In the genomic region with DNA sequence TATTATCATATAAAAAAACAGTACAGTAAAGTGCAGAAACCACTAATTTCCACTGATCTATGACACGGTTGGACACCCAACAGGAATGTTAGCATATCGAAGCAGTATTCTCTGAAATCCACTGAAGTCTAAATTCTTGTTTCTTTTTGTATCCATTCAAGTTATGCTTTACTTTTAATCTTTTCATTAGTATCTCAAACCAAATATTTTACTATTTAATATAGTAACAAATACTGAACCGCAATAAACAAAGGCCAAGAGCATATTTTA, we compare ENCODE assay signal across 26 cellular contexts. TPM values are rescaled to one million over a fixed set of nuclear protein-coding genes. Genes with fewer than 3 reads are reported as not detected.
DNase-seq lines count a peak whose midpoint lies in the region; ATAC-seq and TF ChIP-seq lines count a peak whose summit lies in the region.
"Had no signal": no experiment of that assay in that cellular context is flagged by ENCODE, and none has a peak within 500 bp of the region (broad histone marks: within the 10 kb centered on the region; RNA-seq: fewer than 3 reads in every experiment).

No MANE protein-coding gene starts in this region.

- peaks cover 72% of the 10 kb centered on the region for H3K4me1 Mint-ChIP-seq in HFFc6 (ENCODE audit: low read depth)
- H3K4me1 Mint-ChIP-seq: activated CD4-positive, alpha-beta memory T cell treated with anti-CD3 and anti-CD28 coated beads, Interleukin-2, amount 10 ng/mL, durations not matched to agents 7 days and 5 days; neural crest cell had no signal

- H3K4me2 ChIP-seq in mesenchymal stem cell (ENCODE audit: low read length, poor library complexity, severe bottlenecking) = no peak overlapping the region

- peak overlapping the region; percentile 64 for H3K4me3 Mint-ChIP-seq in HFFc6
- H3K4me3 Mint-ChIP-seq: activated B cell treated with CpG ODN at 0.5 μM for 24 hours; activated CD4-positive, alpha-beta memory T cell treated with anti-CD3 and anti-CD28 coated beads, Interleukin-2, amount 10 ng/mL, durations not matched to agents 7 days and 5 days; effector memory CD8-positive, alpha-beta T cell; neural crest cell had no signal

- POLR2A ChIA-PET in A673 (lab: Charles Lee; ENCODE audit: low non-redundant PET) = no interaction called here

- H3K9ac ChIP-seq in adipocyte (ENCODE audit: low read length) = peak overlapping the region; percentile 2
- peak overlapping the region; percentile 76 for H3K9ac ChIP-seq in mesenchymal stem cell (ENCODE audit: low read length)
- H3K9ac ChIP-seq: BLaER1 treated with 17β-estradiol and CSF1 and Interleukin-3, amounts not matched to agents 10 nM and 100 nM had no signal

- no peak overlapping the region for H3K4ac ChIP-seq in mesenchymal stem cell (ENCODE audit: low read depth in 1 of 2, low read length in 2 of 2)

- no peak overlapping the region for H2BK120ac ChIP-seq in mesenchymal stem cell (ENCODE audit: low read depth, low read length)

- ATAC-seq in HG02884 (IDR thresholded peaks at IDR 0.05; ENCODE audit: unreplicated experiment) = no peak
- ATAC-seq: effector memory CD8-positive, alpha-beta T cell; esophagus mucosa; gastroesophageal sphincter; mucosa of descending colon; Right ventricle myocardium inferior; sciatic nerve had no signal

- TF ChIP-seq CTCF in 22Rv1 (IDR thresholded peaks at IDR 0.05) = no peak
- no peak for TF ChIP-seq CTCF in HFFc6 (IDR thresholded peaks at IDR 0.05)
- TF ChIP-seq CTCF in A673 (conservative IDR thresholded peaks at IDR 0.05; ENCODE audit: low read depth, low read length) = no peak

- no peak overlapping the region for H2AK5ac ChIP-seq in mesenchymal stem cell (ENCODE audit: low read length, severe bottlenecking)

- no peak overlapping the region for H2AFZ ChIP-seq in mesenchymal stem cell (ENCODE audit: low read depth, low read length)

- no peaks in the 10 kb centered on the region; the same call in 1 of the 2 replicates for H3K27me3 Mint-ChIP-seq in HFFc6 (ENCODE audit: insufficient read depth)
- H3K27me3 Mint-ChIP-seq: activated B cell treated with CpG ODN at 0.5 μM for 24 hours; activated CD4-positive, alpha-beta memory T cell treated with anti-CD3 and anti-CD28 coated beads, Interleukin-2, amount 10 ng/mL, durations not matched to agents 7 days and 5 days; effector memory CD8-positive, alpha-beta T cell had no signal

- H3K36me3 ChIP-seq in adipocyte (ENCODE audit: control insufficient read depth, insufficient read depth, low read length, severe bottlenecking) (peaks cover 12% of the 10 kb centered on the region), mesenchymal stem cell (ENCODE audit: control insufficient read depth in 1 of 2, insufficient read depth in 2 of 2, low read depth in 1 of 2, low read length in 2 of 2) (peaks cover 4 to 16% of the 10 kb centered on the region in 2 experiments), A673 (ENCODE audit: insufficient read depth, low read length, poor library complexity, severe bottlenecking) (no peaks in the 10 kb centered on the region)
- H3K36me3 ChIP-seq: gastroesophageal sphincter had no signal

- H3K27me3 ChIP-seq in adipocyte (replicated peaks; ENCODE audit: control insufficient read depth, insufficient read depth, low read length) (no peaks in the 10 kb centered on the region), mesenchymal stem cell (ENCODE audit: control insufficient read depth in 1 of 2, insufficient read depth in 1 of 2, low read length in 2 of 2) (no peaks in the 10 kb centered on the region), A673 (replicated peaks; ENCODE audit: insufficient read depth, low read depth, low read length, poor library complexity) (no peaks in the 10 kb centered on the region)
- H3K27me3 ChIP-seq: BLaER1 treated with 17β-estradiol and CSF1 and Interleukin-3, amounts not matched to agents 10 nM and 100 nM; brain microvascular endothelial cell; gastroesophageal sphincter had no signal

- no peak overlapping the region for H3K14ac ChIP-seq in mesenchymal stem cell (ENCODE audit: low read length in 2 of 2)

- BruUV-seq in A673 (replicated peaks; lab: Mats Ljungman, UMichigan) = no TSS peak

- H3K4me1 ChIP-seq in adipocyte (ENCODE audit: control insufficient read depth, insufficient read depth, low read length) (peaks cover 44% of the 10 kb centered on the region), mesenchymal stem cell (ENCODE audit: control insufficient read depth, insufficient read depth, low read depth, low read length) (peaks cover 13% of the 10 kb centered on the region), A673 (ENCODE audit: insufficient read depth, low read length, poor library complexity, severe bottlenecking) (peaks cover 18% of the 10 kb centered on the region)

- no peak overlapping the region for H3K23ac ChIP-seq in mesenchymal stem cell (ENCODE audit: low read length in 2 of 2)

- H2BK5ac ChIP-seq in mesenchymal stem cell (ENCODE audit: low read depth, low read length, poor library complexity, severe bottlenecking) = no peak overlapping the region

- no peak overlapping the region for H2BK15ac ChIP-seq in mesenchymal stem cell (ENCODE audit: low read depth, poor library complexity, severe bottlenecking)

- no peak overlapping the region for H4K91ac ChIP-seq in mesenchymal stem cell (ENCODE audit: low read length)

- H4K8ac ChIP-seq in mesenchymal stem cell (ENCODE audit: low read length) = no peak overlapping the region

- CTCF ChIA-PET in A673 (lab: Charles Lee) = no interaction called here

- H3K27ac ChIP-seq in 22Rv1 = peak overlapping the region; percentile 6
- H3K27ac ChIP-seq in mesenchymal stem cell (ENCODE audit: low read length, poor library complexity, severe bottlenecking) = no peak overlapping the region
- no peak overlapping the region for H3K27ac ChIP-seq in A673 (ENCODE audit: low read depth, low read length, poor library complexity, severe bottlenecking)
- H3K27ac ChIP-seq: BLaER1 treated with 17β-estradiol and CSF1 and Interleukin-3, amounts not matched to agents 10 nM and 100 nM had no signal

- H3K27ac Mint-ChIP-seq in HFFc6 = peak overlapping the region; percentile 73
- H3K27ac Mint-ChIP-seq: activated B cell treated with CpG ODN at 0.5 μM for 24 hours; activated CD4-positive, alpha-beta memory T cell treated with anti-CD3 and anti-CD28 coated beads, Interleukin-2, amount 10 ng/mL, durations not matched to agents 7 days and 5 days had no signal

- DNase-seq in HFFc6 (no peak), adipocyte (ENCODE audit: low read depth) (no peak), mesenchymal stem cell (no peak), D341Med (ENCODE audit: low spot score) (no peak), A673 (ENCODE audit: low spot score) (no peak), activated gamma-delta T cell (lab: John Stamatoyannopoulos, UW) (no peak)
- DNase-seq: activated B cell treated with CpG ODN at 0.5 μM for 24 hours; activated CD4-positive, alpha-beta memory T cell treated with anti-CD3 and anti-CD28 coated beads, Interleukin-2, amount 10 ng/mL, durations not matched to agents 7 days and 5 days; activated effector memory CD4-positive, alpha-beta T cell treated with Interleukin-2 at 50 U/mL for 16 hours; brain microvascular endothelial cell; COR-L47; DMS79 treated with DMSO at 0.1 percent for 48 hours; effector memory CD8-positive, alpha-beta T cell; mucosa of descending colon; NCI-H1092; NCI-H1930; T1000 had no signal

- peaks cover 19% of the 10 kb centered on the region for H3K36me3 Mint-ChIP-seq in HFFc6 (ENCODE audit: low read depth)

- no peaks in the 10 kb centered on the region for H3K9me3 Mint-ChIP-seq in HFFc6
- H3K9me3 Mint-ChIP-seq: effector memory CD8-positive, alpha-beta T cell; neural crest cell had no signal

- H3K9me3 ChIP-seq in adipocyte (ENCODE audit: control insufficient read depth, low read length) (no peaks in the 10 kb centered on the region), mesenchymal stem cell (ENCODE audit: control insufficient read depth, low read length) (no peaks in the 10 kb centered on the region), A673 (ENCODE audit: low read depth, low read length, poor library complexity, severe bottlenecking) (no peaks in the 10 kb centered on the region)
- H3K9me3 ChIP-seq: gastroesophageal sphincter, HAP-1, mucosa of descending colon had no signal

- H3K79me1 ChIP-seq in mesenchymal stem cell (replicated peaks; ENCODE audit: low read length, poor library complexity, severe bottlenecking) = peaks cover 4% of the 10 kb centered on the region

- intact Hi-C loops in A673 (cut with micrococcal nuclease; ENCODE audit: unreplicated experiment) = no loop called here

- peak overlapping the region; percentile 59 for H3K4me3 ChIP-seq in adipocyte (ENCODE audit: low read length)
- peak overlapping the region in 1 of 2 experiments; percentile 36 for H3K4me3 ChIP-seq in mesenchymal stem cell (ENCODE audit: insufficient read depth in 1 of 2, low read depth in 1 of 2, low read length in 2 of 2)
- no peak overlapping the region for H3K4me3 ChIP-seq in A673 (ENCODE audit: low read depth, low read length, poor library complexity, severe bottlenecking)
- H3K4me3 ChIP-seq: BLaER1 treated with 17β-estradiol and CSF1 and Interleukin-3, amounts not matched to agents 10 nM and 100 nM; gastroesophageal sphincter; HAP-1; mucosa of descending colon had no signal

- 87% methylated on average over 2 of the region's 3 CpGs for WGBS in mesenchymal stem cell

- H3K18ac ChIP-seq in mesenchymal stem cell (ENCODE audit: low read depth in 1 of 2, low read length in 2 of 2) = no peak overlapping the region

- H2BK12ac ChIP-seq in mesenchymal stem cell (ENCODE audit: low read length in 2 of 2) = no peak overlapping the region

RNA-seq across cellular contexts. Expression of a gene that starts 41.1 kb away (rescaled TPM):
- total RNA-seq in HFFc6 (2021; fragmentation: NEBNext Ultra II Directional; extraction: Animal tissue kit (Norgen Biotek cat#: 25700)) = 100 to 1,000 TPM in 1 of 6 experiments, 10 to 100 TPM in 5; 80.7 to 110 (median 91.9) TPM
- 58.3 TPM for polyA plus RNA-seq in mesenchymal stem cell (2013, experiment 1 of 2)
- polyA plus RNA-seq in mesenchymal stem cell (2013, experiment 2 of 2) = 50.3 TPM
- total RNA-seq in A673 (2021) = 82.8 and 94.4 TPM in 2 replicates
